ENCODE assay signal across 8 cellular contexts in genomic region chr12:91361864-91362263, GRCh38.
DNase-seq lines count a peak whose midpoint lies in the region; ATAC-seq, FAIRE-seq and TF ChIP-seq lines count a peak whose summit lies in the region.

No MANE protein-coding gene starts in this region.

- dilution Hi-C loops in keratinocyte (cut with MboI; ENCODE audit: extremely low pct_ligation_motif_present, low sequenced_read_pairs): no loop called here

- no peaks in the 10 kb centered on the region for H3K27me3 ChIP-seq in keratinocyte (ENCODE audit: control insufficient read depth, extremely low read depth, insufficient read depth, low read length)

- no peaks in the 10 kb centered on the region for H3K79me2 ChIP-seq in keratinocyte (ENCODE audit: control insufficient read depth, insufficient read depth, low read length)

- TF ChIP-seq CTCF in 22Rv1 (IDR thresholded peaks at IDR 0.05): peak; percentile 91
- TF ChIP-seq CTCF in GM12872 (IDR thresholded peaks at IDR 0.05; ENCODE audit: insufficient read depth, low read depth, low read length): peak; percentile 55
- peak in 2 of 3 experiments; percentile 22 to 38 for TF ChIP-seq CTCF in keratinocyte (optimal IDR thresholded peaks at IDR 0.05 in 1 of 3, IDR thresholded peaks at IDR 0.05 in 1 of 3, conservative IDR thresholded peaks at IDR 0.05 in 1 of 3; ENCODE audit: extremely low read depth in 1 of 3, insufficient read depth in 2 of 3, low read length in 3 of 3)

- H3K4me2 ChIP-seq in keratinocyte (ENCODE audit: control insufficient read depth, extremely low read depth, insufficient read depth, low read depth, low read length): no peak overlapping the region

- ATAC-seq in left colon: no peak

- H4K20me1 ChIP-seq in keratinocyte (ENCODE audit: control insufficient read depth, extremely low read depth, insufficient read depth, low read length): no peaks in the 10 kb centered on the region

- FAIRE-seq in keratinocyte (lab: Jason Lieb, UNC) (no peak), urothelium cell line (lab: Jason Lieb, UNC) (no peak)

- H3K4me3 ChIP-seq in keratinocyte (ENCODE audit: control insufficient read depth in 2 of 3, extremely low read depth in 1 of 3, insufficient read depth in 2 of 3, low read depth in 1 of 3, low read length in 3 of 3): no peak overlapping the region

- H3K9me1 ChIP-seq in keratinocyte (ENCODE audit: control insufficient read depth, extremely low read depth, insufficient read depth, low read length): no peaks in the 10 kb centered on the region

- H3K4me1 ChIP-seq in keratinocyte (ENCODE audit: control insufficient read depth, extremely low read depth, insufficient read depth, low read length): no peaks in the 10 kb centered on the region

- no peak overlapping the region for H3K9ac ChIP-seq in keratinocyte (ENCODE audit: control insufficient read depth, extremely low read depth, insufficient read depth, low read length)

- no peak overlapping the region for H2AFZ ChIP-seq in keratinocyte (ENCODE audit: control insufficient read depth, low read length)

- DNase-seq in NCI-H146 treated with DMSO at 0.1 percent for 48 hours (lab: John Stamatoyannopoulos, UW; ENCODE audit: unreplicated experiment): peak; percentile 30
- DNase-seq in amniotic stem cell (lab: John Stamatoyannopoulos, UW): peak; percentile 18
- DNase-seq in keratinocyte (ENCODE audit: low read depth, low spot score): no peak
- DNase-seq in urothelium cell line (ENCODE audit: low spot score): peak; percentile 9
- no peak for DNase-seq in left colon
- DNase-seq in activated CD4-positive, CD25-positive, alpha-beta regulatory T cell treated with anti-CD3 and anti-CD28 coated beads, Interleukin-2, amount 50 U/mL, for 72 hours: no peak

- H3K27ac ChIP-seq in 22Rv1 (no peak overlapping the region), keratinocyte (ENCODE audit: control insufficient read depth, insufficient read depth, low read length) (no peak overlapping the region)

- H3K9me3 ChIP-seq in keratinocyte (ENCODE audit: control insufficient read depth, low read depth, low read length): no peaks in the 10 kb centered on the region

- no peaks in the 10 kb centered on the region for H3K36me3 ChIP-seq in keratinocyte (ENCODE audit: control insufficient read depth in 2 of 2, extremely low read depth in 1 of 2, insufficient read depth in 2 of 2, low read length in 2 of 2)

- intact Hi-C loops in left colon (cut with DNase I, micrococcal nuclease): no loop called here

Comparison
In these comparisons a context has a peak if more than half of its experiments do, and no peak if none do; other contexts are left out.
1. CTCF ChIP-seq: peak in every context shown above with its lines; median percentile 91 in 22Rv1; 55 in GM12872; 30 in keratinocyte.
2. DNase-seq: peak in NCI-H146 treated with DMSO at 0.1 percent for 48 hours (single experiment), amniotic stem cell (single experiment) and urothelium cell line (single experiment); none in keratinocyte (single experiment), left colon (0 of 2) and activated CD4-positive, CD25-positive, alpha-beta regulatory T cell treated with anti-CD3 and anti-CD28 coated beads, Interleukin-2, amount 50 U/mL, for 72 hours (single experiment).